In the genomic region with DNA sequence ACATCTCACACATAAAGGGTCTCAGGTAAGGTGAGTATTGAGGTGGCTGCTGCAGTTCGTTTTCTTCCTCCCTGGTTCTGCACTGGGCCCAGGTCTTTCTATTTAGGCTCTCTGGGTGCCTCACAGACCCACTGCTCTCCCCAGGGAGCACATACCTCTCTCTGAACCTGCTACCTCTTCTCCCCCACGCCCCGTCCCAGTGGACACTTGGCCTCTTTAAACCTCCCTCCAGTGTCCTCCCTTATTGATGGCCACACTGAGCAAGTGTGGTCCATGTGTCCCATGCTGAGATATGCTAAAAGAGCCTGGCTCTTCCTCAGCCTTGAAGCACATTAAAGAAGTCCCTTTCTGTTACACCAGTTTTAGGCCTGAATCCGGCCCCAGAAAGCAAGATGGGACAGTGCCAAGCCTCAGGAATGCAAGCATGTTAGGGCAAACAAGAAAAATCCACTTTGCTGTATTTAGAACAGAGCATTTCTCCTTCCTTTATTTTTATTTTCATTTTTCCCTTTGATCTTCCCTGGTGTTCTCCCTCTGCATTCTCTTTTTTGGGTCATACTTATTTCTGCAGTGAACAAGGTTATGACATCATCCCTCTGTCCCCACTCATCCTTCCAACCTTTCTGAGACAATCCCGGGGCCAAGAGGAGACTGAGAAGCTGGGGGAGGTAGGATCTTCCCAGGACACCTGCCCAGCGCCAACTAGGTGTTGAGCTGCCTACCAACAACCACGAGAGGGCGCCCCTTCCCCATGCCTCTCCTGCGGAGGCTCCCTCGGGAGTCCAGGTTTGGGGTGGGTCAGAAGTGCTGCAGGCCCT, we compare ENCODE assay signal across 8 cellular contexts. TPM values are rescaled to one million over a fixed set of nuclear protein-coding genes. Genes with fewer than 3 reads are reported as not detected.
DNase-seq lines count a peak whose midpoint lies in the region; ATAC-seq lines count a peak whose summit lies in the region.

No MANE protein-coding gene starts in this region.

- H3K4me1 Mint-ChIP-seq in central memory CD8-positive, alpha-beta T cell = peaks cover 94% of the 10 kb centered on the region

- H3K27ac Mint-ChIP-seq in central memory CD8-positive, alpha-beta T cell (ENCODE audit: low read depth) = peak overlapping the region; percentile 100

- peak; percentile 90 for DNase-seq in ELF-1 (ENCODE audit: low read depth, low spot score)
- peak; percentile 47 for DNase-seq in NCI-H2171 treated with DMSO at 0.1 percent for 48 hours (lab: John Stamatoyannopoulos, UW)
- DNase-seq in central memory CD8-positive, alpha-beta T cell (ENCODE audit: low spot score in 2 of 2) = peak; percentile 50 to 75
- DNase-seq in left colon = peak; percentile 65 to 83
- peak; percentile 56 to 67 for DNase-seq in stimulated activated CD4-positive, alpha-beta T cell treated with anti-CD3 and anti-CD28 coated beads, Interleukin-4, amount 100 ng/mL, for 4 hours

- ATAC-seq in HG02759 (IDR thresholded peaks at IDR 0.05; ENCODE audit: unreplicated experiment) = peak; percentile 24
- peak; percentile 9 to 19 for ATAC-seq in activated CD4-positive, CD25-positive, alpha-beta regulatory T cell treated with anti-CD3 and anti-CD28 coated beads, Interleukin-2, amount 50 U/mL, for 24 hours
- no peak for ATAC-seq in central memory CD8-positive, alpha-beta T cell (replicated peaks; ENCODE audit: extremely low read depth, poor library complexity, severe bottlenecking)
- ATAC-seq in left colon = peak; percentile 92
- no peak for ATAC-seq in GM21576 (IDR thresholded peaks at IDR 0.05; ENCODE audit: unreplicated experiment)

- H3K9me3 Mint-ChIP-seq in central memory CD8-positive, alpha-beta T cell = peaks cover 5% of the 10 kb centered on the region

- peaks cover 21% of the 10 kb centered on the region for H3K36me3 Mint-ChIP-seq in central memory CD8-positive, alpha-beta T cell (ENCODE audit: insufficient read depth)

- H3K27me3 Mint-ChIP-seq in central memory CD8-positive, alpha-beta T cell = no peaks in the 10 kb centered on the region

- H3K4me3 Mint-ChIP-seq in central memory CD8-positive, alpha-beta T cell = peak overlapping the region; percentile 72

- intact Hi-C loops in left colon (cut with DNase I, micrococcal nuclease) = loop anchor here in 1 of 2 donors (5.0 to 10.0 kb wide), 2 partner anchors 180 to 542 kb away; no protein-coding TSS in a partner anchor

RNA-seq across cellular contexts. Expression of a gene that starts 5.0 kb away (rescaled TPM):
- total RNA-seq in left colon = 1 to 10 TPM in 1 of 2 donors, under 1 TPM in 1; 0.40 to 1.2 TPM

RNA-seq across cellular contexts. Expression of a gene that starts 22.1 kb away (rescaled TPM):
- total RNA-seq in left colon = 10 to 100 TPM; 54.1 to 63.5 TPM

Comparison
In these comparisons a context has a peak if more than half of its experiments do, and no peak if none do; other contexts are left out.
1. ATAC-seq: peak in HG02759 (single experiment), activated CD4-positive, CD25-positive, alpha-beta regulatory T cell treated with anti-CD3 and anti-CD28 coated beads, Interleukin-2, amount 50 U/mL, for 24 hours (2 of 2) and left colon (single experiment); none in central memory CD8-positive, alpha-beta T cell (single experiment) and GM21576 (single experiment).
2. Peak in every context shown above with its lines, with median percentiles within 50 percentile points of each other: DNase-seq.